Comparison of ENCODE assay signal across 1 cellular context in genomic region chr14:34060747-34061050, GRCh38.
TF ChIP-seq lines count a peak whose summit lies in the region.

No MANE protein-coding gene starts in this region.

TF ChIP-seq in HCT116, 20 proteins besides CTCF, POLR2A, EP300 and RAD21 (continued from another document):
- TF ChIP-seq REST (IDR thresholded peaks at IDR 0.05; ENCODE audit: low read depth) = no peak
- TF ChIP-seq EGR1 (IDR thresholded peaks at IDR 0.05; ENCODE audit: low read depth) = no peak
- TF ChIP-seq SIN3A (IDR thresholded peaks at IDR 0.05; ENCODE audit: low read depth) = no peak
